ENCODE assay signal across 37 cellular contexts in the genomic region with DNA sequence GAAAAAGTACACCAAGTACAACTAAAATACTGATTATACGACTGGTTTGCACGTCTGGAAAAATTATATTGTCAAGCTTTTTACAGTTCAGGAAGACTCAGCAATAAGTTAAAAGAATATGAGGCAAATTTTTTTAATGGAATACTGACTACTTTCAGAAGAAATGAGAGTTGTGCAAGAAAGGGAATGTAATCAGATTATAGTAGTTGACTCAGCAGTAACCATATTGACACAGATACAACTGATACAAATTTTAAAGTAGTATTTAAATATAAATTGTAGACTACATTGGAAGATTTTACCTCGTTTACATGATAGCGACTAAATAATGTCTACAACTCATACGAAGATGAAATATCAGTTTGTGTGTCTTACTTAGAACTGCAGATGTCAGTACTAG. TPM values are rescaled to one million over a fixed set of nuclear protein-coding genes. Genes with fewer than 3 reads are reported as not detected.
"Had no signal": no experiment of that assay in that cellular context is flagged by ENCODE, and none has a peak within 500 bp of the region (broad histone marks: within the 10 kb centered on the region; RNA-seq: fewer than 3 reads in every experiment).

No MANE protein-coding gene starts in this region.

- H3K36me3 Mint-ChIP-seq: activated CD8-positive, alpha-beta memory T cell treated with anti-CD3 and anti-CD28 coated beads, Interleukin-2, amount 10 ng/mL, durations not matched to agents 7 days and 5 days; activated naive CD4-positive, alpha-beta T cell treated with anti-CD3 and anti-CD28 coated beads, Interleukin-2, amount 50 U/mL, for 72 hours; naive thymus-derived CD8-positive, alpha-beta T cell; stimulated activated memory B cell treated with anti-CD40 and anti-IgM and Interleukin-4, amounts not matched to agents 10 μg/mL and 1 μg/mL and 100 μg/mL, for 72 hours; type B pancreatic cell had no signal

- H3K36me3 ChIP-seq: cardiac muscle cell, heart right ventricle, left lung, lower lobe of right lung, pancreas, sigmoid colon, uterus had no signal

- H3K9me3 Mint-ChIP-seq: activated B cell treated with CpG ODN at 0.5 μM for 24 hours; activated naive CD4-positive, alpha-beta T cell treated with anti-CD3 and anti-CD28 coated beads, Interleukin-2, amount 50 U/mL, for 72 hours; activated T-helper 2 cell treated with anti-CD3 and anti-CD28 coated beads, Interferon-gamma antibody, Interleukin-2, Interleukin-4, amounts not matched to agents 10 μg/mL and 5 μg/mL and 100 μg/mL, durations not matched to agents 14 hours and 24 hours and 36 hours; naive thymus-derived CD8-positive, alpha-beta T cell; neural crest cell; stimulated activated memory B cell treated with anti-CD40 and anti-IgM and Interleukin-4, amounts not matched to agents 10 μg/mL and 1 μg/mL and 100 μg/mL, for 72 hours; stimulated activated naive CD8-positive, alpha-beta T cell treated with anti-CD3 and anti-CD28 coated beads, Interleukin-15, amount 100 ng/mL, for 72 hours had no signal

- ATAC-seq: activated CD8-positive, alpha-beta memory T cell treated with anti-CD3 and anti-CD28 coated beads, Interleukin-2, amount 10 ng/mL, durations not matched to agents 7 days and 5 days; activated CD8-positive, alpha-beta T cell treated with anti-CD3 and anti-CD28 coated beads, Interleukin-2, amount 10 ng/mL, durations not matched to agents 7 days and 5 days; activated naive CD4-positive, alpha-beta T cell treated with anti-CD3 and anti-CD28 coated beads, Interleukin-2, amount 50 U/mL, for 72 hours; body of pancreas; esophagus mucosa; heart right ventricle; left lung; lower lobe of right lung; naive thymus-derived CD8-positive, alpha-beta T cell; pancreas; psoas muscle; stimulated activated memory B cell treated with anti-CD40 and anti-IgM and Interleukin-4, amounts not matched to agents 10 μg/mL and 1 μg/mL and 100 μg/mL, for 72 hours; stimulated activated naive CD8-positive, alpha-beta T cell treated with anti-CD3 and anti-CD28 coated beads, Interleukin-15, amount 100 ng/mL, for 72 hours had no signal

- H3K4me3 ChIP-seq: body of pancreas, cardiac muscle cell, left lung, lower lobe of right lung, pancreas, psoas muscle, sigmoid colon, smooth muscle cell, uterus had no signal

- FAIRE-seq: pancreas had no signal

- DNase-seq: activated B cell treated with CpG ODN at 0.5 μM for 24 hours; activated CD4-positive, alpha-beta T cell treated with anti-CD3 and anti-CD28 coated beads, Interleukin-2, amount 50 U/mL, for 1 hour; activated CD8-positive, alpha-beta memory T cell treated with anti-CD3 and anti-CD28 coated beads, Interleukin-2, amount 10 ng/mL, durations not matched to agents 7 days and 5 days; activated CD8-positive, alpha-beta T cell treated with anti-CD3 and anti-CD28 coated beads, Interleukin-2, amount 10 ng/mL, durations not matched to agents 7 days and 5 days; activated naive CD4-positive, alpha-beta T cell; activated T-cell treated with anti-CD3 and anti-CD28 coated beads, Interleukin-2, amount 50 U/mL, for 48 hours; aorta; body of pancreas; cortex of kidney; endodermal cell; foreskin melanocyte; heart right ventricle; kidney glomerular epithelial cell; mesenchymal stem cell; nucleus accumbens; psoas muscle; sigmoid colon; stimulated activated CD4-positive, alpha-beta T cell treated with anti-CD3 and anti-CD28 coated beads, Interleukin-1b, Interleukin-23, amount 100 ng/mL, for 48 hours; stimulated activated CD4-positive, alpha-beta T cell treated with anti-CD3 and anti-CD28 coated beads, Interleukin-4, amount 100 ng/mL, for 4 hours; stimulated activated CD8-positive, alpha-beta memory T cell treated with anti-CD3 and anti-CD28 coated beads, Interleukin-4, amount 100 ng/mL, for 48 hours; stimulated activated naive CD8-positive, alpha-beta T cell treated with anti-CD3 and anti-CD28 coated beads, Interleukin-15, amount 100 ng/mL, for 72 hours; substantia nigra; uterus had no signal

- H3K27ac Mint-ChIP-seq: activated B cell treated with CpG ODN at 0.5 μM for 24 hours; activated CD8-positive, alpha-beta memory T cell treated with anti-CD3 and anti-CD28 coated beads, Interleukin-2, amount 10 ng/mL, durations not matched to agents 7 days and 5 days; activated CD8-positive, alpha-beta T cell treated with anti-CD3 and anti-CD28 coated beads, Interleukin-2, amount 10 ng/mL, durations not matched to agents 7 days and 5 days; activated naive CD4-positive, alpha-beta T cell treated with anti-CD3 and anti-CD28 coated beads, Interleukin-2, amount 50 U/mL, for 72 hours; activated T-helper 2 cell treated with anti-CD3 and anti-CD28 coated beads, Interferon-gamma antibody, Interleukin-2, Interleukin-4, amounts not matched to agents 10 μg/mL and 5 μg/mL and 100 μg/mL, durations not matched to agents 14 hours and 24 hours and 36 hours; endodermal cell; naive thymus-derived CD8-positive, alpha-beta T cell; stimulated activated memory B cell treated with anti-CD40 and anti-IgM and Interleukin-4, amounts not matched to agents 10 μg/mL and 1 μg/mL and 100 μg/mL, for 72 hours; type B pancreatic cell had no signal

- H3K4me1 Mint-ChIP-seq: activated CD8-positive, alpha-beta memory T cell treated with anti-CD3 and anti-CD28 coated beads, Interleukin-2, amount 10 ng/mL, durations not matched to agents 7 days and 5 days; endodermal cell had no signal

- H3K27me3 ChIP-seq: cardiac muscle cell, pancreas, sigmoid colon, uterus had no signal

- H3K4me3 Mint-ChIP-seq: activated B cell treated with CpG ODN at 0.5 μM for 24 hours; activated CD8-positive, alpha-beta memory T cell treated with anti-CD3 and anti-CD28 coated beads, Interleukin-2, amount 10 ng/mL, durations not matched to agents 7 days and 5 days; activated CD8-positive, alpha-beta T cell treated with anti-CD3 and anti-CD28 coated beads, Interleukin-2, amount 10 ng/mL, durations not matched to agents 7 days and 5 days; endodermal cell; naive thymus-derived CD8-positive, alpha-beta T cell; neural crest cell; stimulated activated memory B cell treated with anti-CD40 and anti-IgM and Interleukin-4, amounts not matched to agents 10 μg/mL and 1 μg/mL and 100 μg/mL, for 72 hours; stimulated activated naive CD8-positive, alpha-beta T cell treated with anti-CD3 and anti-CD28 coated beads, Interleukin-15, amount 100 ng/mL, for 72 hours; type B pancreatic cell had no signal

RNA-seq across cellular contexts. Expression of gene ASGR2, which starts 16.7 kb away (rescaled TPM):
- total RNA-seq: activated B cell treated with CpG ODN at 0.5 μM for 24 hours; activated CD8-positive, alpha-beta memory T cell treated with anti-CD3 and anti-CD28 coated beads, Interleukin-2, amount 10 ng/mL, durations not matched to agents 7 days and 5 days; activated CD8-positive, alpha-beta T cell treated with anti-CD3 and anti-CD28 coated beads, Interleukin-2, amount 10 ng/mL, durations not matched to agents 7 days and 5 days; activated naive CD4-positive, alpha-beta T cell treated with anti-CD3 and anti-CD28 coated beads, Interleukin-2, amount 50 U/mL, for 72 hours; activated T-helper 2 cell treated with anti-CD3 and anti-CD28 coated beads, Interferon-gamma antibody, Interleukin-2, Interleukin-4, amounts not matched to agents 10 μg/mL and 5 μg/mL and 100 μg/mL, durations not matched to agents 14 hours and 24 hours and 36 hours; body of pancreas; cardiac muscle cell; cerebellum; glomerular endothelial cell; naive thymus-derived CD8-positive, alpha-beta T cell; neural crest cell; smooth muscle cell; uterus had no signal
- polyA plus RNA-seq: naive thymus-derived CD8-positive, alpha-beta T cell had no signal

RNA-seq across cellular contexts. Expression of gene CLEC10A, which starts 17.9 kb away (rescaled TPM):
- total RNA-seq: activated B cell treated with CpG ODN at 0.5 μM for 24 hours; activated CD8-positive, alpha-beta memory T cell treated with anti-CD3 and anti-CD28 coated beads, Interleukin-2, amount 10 ng/mL, durations not matched to agents 7 days and 5 days; activated CD8-positive, alpha-beta T cell treated with anti-CD3 and anti-CD28 coated beads, Interleukin-2, amount 10 ng/mL, durations not matched to agents 7 days and 5 days; activated naive CD4-positive, alpha-beta T cell treated with anti-CD3 and anti-CD28 coated beads, Interleukin-2, amount 50 U/mL, for 72 hours; activated T-helper 2 cell treated with anti-CD3 and anti-CD28 coated beads, Interferon-gamma antibody, Interleukin-2, Interleukin-4, amounts not matched to agents 10 μg/mL and 5 μg/mL and 100 μg/mL, durations not matched to agents 14 hours and 24 hours and 36 hours; cardiac muscle cell; cerebellum; endodermal cell; glomerular endothelial cell; neural crest cell; smooth muscle cell had no signal
- polyA plus RNA-seq: cardiac muscle cell, smooth muscle cell had no signal

RNA-seq across cellular contexts. Expression of gene SLC16A11, which starts 54.0 kb away (rescaled TPM):
- total RNA-seq: cerebellum, neural crest cell had no signal
- polyA plus RNA-seq: aorta had no signal
